1 cellular context compared by ENCODE assay signal in genomic region chr5:116465411-116465810, GRCh38.
TF ChIP-seq lines count a peak whose summit lies in the region.

No MANE protein-coding gene starts in this region.

TF ChIP-seq in WTC11, 78 proteins besides CTCF, POLR2A, EP300 and RAD21 (continued from another document):
- TF ChIP-seq ZNF532 (CRISPR knock-in tag; IDR thresholded peaks at IDR 0.05; ENCODE audit: borderline replicate concordance) (no peak), MXD4 (CRISPR knock-in tag; IDR thresholded peaks at IDR 0.05; ENCODE audit: borderline replicate concordance) (no peak), TEAD4 (CRISPR knock-in tag; IDR thresholded peaks at IDR 0.05) (no peak), ZSCAN18 (CRISPR knock-in tag; IDR thresholded peaks at IDR 0.05) (no peak)
- TF ChIP-seq, protein P1, sequence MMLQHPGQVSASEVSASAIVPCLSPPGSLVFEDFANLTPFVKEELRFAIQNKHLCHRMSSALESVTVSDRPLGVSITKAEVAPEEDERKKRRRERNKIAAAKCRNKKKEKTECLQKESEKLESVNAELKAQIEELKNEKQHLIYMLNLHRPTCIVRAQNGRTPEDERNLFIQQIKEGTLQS (CRISPR knock-in tag; conservative IDR thresholded peaks at IDR 0.05): no peak
TF ChIP-seq in WTC11: peak in this region for 0.
